In genomic region chr12:10226740-10227139, GRCh38 we compare ENCODE assay signal across 27 cellular contexts. TPM values are rescaled to one million over a fixed set of nuclear protein-coding genes. Genes with fewer than 3 reads are reported as not detected.
"Had no signal": no experiment of that assay in that cellular context is flagged by ENCODE, and none has a peak within 500 bp of the region (broad histone marks: within the 10 kb centered on the region; RNA-seq: fewer than 3 reads in every experiment).

No MANE protein-coding gene starts in this region.

- H3K27me3 Mint-ChIP-seq: stimulated activated memory B cell treated with anti-CD40 and anti-IgM and Interleukin-4, amounts not matched to agents 10 μg/mL and 1 μg/mL and 100 μg/mL, for 72 hours; stimulated activated naive CD8-positive, alpha-beta T cell treated with anti-CD3 and anti-CD28 coated beads, Interleukin-15, Interleukin-2, amounts not matched to agents 100 ng/mL and 50 ng/mL, for 24 hours had no signal

- H3K9me3 ChIP-seq: heart left ventricle, prostate gland, spleen, tibial artery, upper lobe of right lung, vagina had no signal

- H3K4me1 Mint-ChIP-seq: nephron had no signal

- H3K9me3 Mint-ChIP-seq: naive B cell; nephron; stimulated activated memory B cell treated with anti-CD40 and anti-IgM and Interleukin-4, amounts not matched to agents 10 μg/mL and 1 μg/mL and 100 μg/mL, for 72 hours had no signal

- H3K4me1 ChIP-seq: parathyroid adenoma, prostate gland, spleen, upper lobe of right lung, vagina had no signal

- DNase-seq: dermis blood vessel endothelial cell; heart left ventricle; hippocampal formation; left colon; mesendoderm; naive B cell; occipital lobe; spleen; stimulated activated CD4-positive, alpha-beta T cell treated with anti-CD3 and anti-CD28 coated beads, Interleukin-15, amount 100 ng/mL, for 24 hours; stimulated activated CD4-positive, alpha-beta T cell treated with anti-CD3 and anti-CD28 coated beads, Interleukin-1b, Interleukin-23, amount 100 ng/mL, for 48 hours; stimulated activated CD4-positive, alpha-beta T cell treated with anti-CD3 and anti-CD28 coated beads, Interleukin-4, amount 100 ng/mL, for 24 hours; tibial artery; upper lobe of right lung had no signal

- H3K79me2 ChIP-seq: parathyroid adenoma had no signal

- FAIRE-seq: frontal cortex had no signal

- H3K27ac ChIP-seq: parathyroid adenoma, prostate gland, spleen, tibial artery, upper lobe of right lung, vagina had no signal

- H3K4me3 ChIP-seq: heart left ventricle, prostate gland, spleen, tibial artery, upper lobe of right lung, vagina had no signal

- H2AFZ ChIP-seq: parathyroid adenoma had no signal

- ATAC-seq: esophagus mucosa; left colon; sciatic nerve; stimulated activated memory B cell treated with anti-CD40 and anti-IgM and Interleukin-4, amounts not matched to agents 10 μg/mL and 1 μg/mL and 100 μg/mL, for 72 hours; upper lobe of right lung had no signal

- H3K36me3 Mint-ChIP-seq: naive B cell; stimulated activated memory B cell treated with anti-CD40 and anti-IgM and Interleukin-4, amounts not matched to agents 10 μg/mL and 1 μg/mL and 100 μg/mL, for 72 hours had no signal

- H3K27ac Mint-ChIP-seq: naive B cell; nephron; stimulated activated memory B cell treated with anti-CD40 and anti-IgM and Interleukin-4, amounts not matched to agents 10 μg/mL and 1 μg/mL and 100 μg/mL, for 72 hours; stimulated activated naive CD8-positive, alpha-beta T cell treated with anti-CD3 and anti-CD28 coated beads, Interleukin-15, Interleukin-2, amounts not matched to agents 100 ng/mL and 50 ng/mL, for 24 hours had no signal

- H3K27me3 ChIP-seq: heart left ventricle, spleen, tibial artery, upper lobe of right lung, vagina had no signal

- H3K4me3 Mint-ChIP-seq: nephron; stimulated activated memory B cell treated with anti-CD40 and anti-IgM and Interleukin-4, amounts not matched to agents 10 μg/mL and 1 μg/mL and 100 μg/mL, for 72 hours; stimulated activated naive CD8-positive, alpha-beta T cell treated with anti-CD3 and anti-CD28 coated beads, Interleukin-15, Interleukin-2, amounts not matched to agents 100 ng/mL and 50 ng/mL, for 24 hours had no signal

- H3K9ac ChIP-seq: parathyroid adenoma had no signal

RNA-seq across cellular contexts. Expression of gene TMEM52B, which starts 47.9 kb away (rescaled TPM):
- total RNA-seq: dermis blood vessel endothelial cell, esophagus mucosa, frontal cortex, glomerular endothelial cell, kidney epithelial cell, left colon, lung microvascular endothelial cell, vagina had no signal
- polyA plus RNA-seq: liver had no signal

RNA-seq across cellular contexts. Expression of gene OLR1, which starts 54.8 kb away (rescaled TPM):
- total RNA-seq: dermis blood vessel endothelial cell, kidney epithelial cell, left colon, lung microvascular endothelial cell, skeletal muscle tissue, vagina had no signal
